8 cellular contexts compared by ENCODE assay signal in the genomic region with DNA sequence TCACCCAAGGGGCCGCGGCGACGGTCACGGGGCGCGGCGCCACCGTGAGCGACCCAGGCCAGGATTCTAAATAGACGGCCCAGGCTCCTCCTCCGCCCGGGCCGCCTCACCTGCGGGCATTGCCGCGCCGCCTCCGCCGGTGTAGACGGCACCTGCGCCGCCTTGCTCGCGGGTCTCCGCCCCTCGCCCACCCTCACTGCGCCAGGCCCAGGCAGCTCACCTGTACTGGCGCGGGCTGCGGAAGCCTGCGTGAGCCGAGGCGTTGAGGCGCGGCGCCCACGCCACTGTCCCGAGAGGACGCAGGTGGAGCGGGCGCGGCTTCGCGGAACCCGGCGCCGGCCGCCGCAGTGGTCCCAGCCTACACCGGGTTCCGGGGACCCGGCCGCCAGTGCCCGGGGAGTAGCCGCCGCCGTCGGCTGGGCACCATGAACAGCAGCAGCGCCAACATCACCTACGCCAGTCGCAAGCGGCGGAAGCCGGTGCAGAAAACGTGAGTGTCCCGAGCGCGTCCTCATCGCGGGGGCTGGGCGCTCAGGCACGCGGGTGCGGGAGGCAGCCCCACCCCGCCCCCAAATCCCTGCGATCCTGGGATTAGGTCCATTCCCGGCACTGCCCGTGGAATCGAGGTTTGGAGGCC. TPM values are rescaled to one million over a fixed set of nuclear protein-coding genes. Genes with fewer than 3 reads are reported as not detected.
A peak's percentile ranks its signal among the peaks of the same experiment; 100 is the strongest.
DNase-seq lines count a peak whose midpoint lies in the region; ATAC-seq and TF ChIP-seq lines count a peak whose summit lies in the region.

No MANE protein-coding gene starts in this region.

- H3F3A ChIP-seq in GM23338 (replicated peaks; ENCODE audit: low read depth), result no peaks in the 10 kb centered on the region
- peaks cover 5% of the 10 kb centered on the region; the same call in 1 of the 2 replicates for H3F3A ChIP-seq in MM.1S (ENCODE audit: insufficient read depth, low read length)

- no peaks in the 10 kb centered on the region for H3K4me1 ChIP-seq in ES-I3 (ENCODE audit: insufficient read depth, low read length)
- H3K4me1 ChIP-seq in GM23338 (ENCODE audit: insufficient read depth), result peaks cover 1% of the 10 kb centered on the region
- 0 out of 2 replicates have a peak, but pooled peaks cover 5% of the 10 kb centered on the region for H3K4me1 ChIP-seq in MM.1S (ENCODE audit: low read length)
- H3K4me1 ChIP-seq in endodermal cell (ENCODE audit: control insufficient read depth, insufficient read depth, low read length), result no peaks in the 10 kb centered on the region
- H3K4me1 ChIP-seq in muscle layer of duodenum (ENCODE audit: control insufficient read depth in 1 of 2, insufficient read depth in 2 of 2, low read length in 2 of 2), result peaks cover 0 to 3% of the 10 kb centered on the region in 2 donors

- ATAC-seq in GM23338, result peak; percentile 90
- ATAC-seq in activated CD8-positive, alpha-beta T cell treated with anti-CD3 and anti-CD28 coated beads, Interleukin-2, amount 10 ng/mL, durations not matched to agents 7 days and 5 days, result peak; percentile 66

- peak; percentile 76 for DNase-seq in GM23338 (ENCODE audit: low spot score)
- peak; percentile 56 for DNase-seq in MM.1S
- DNase-seq in activated CD8-positive, alpha-beta T cell treated with anti-CD3 and anti-CD28 coated beads, Interleukin-2, amount 10 ng/mL, durations not matched to agents 7 days and 5 days, result peak; percentile 68
- DNase-seq in endodermal cell, result peak; percentile 86
- DNase-seq in stimulated activated CD8-positive, alpha-beta memory T cell treated with anti-CD3 and anti-CD28 coated beads, Interleukin-7, amount 100 ng/mL, for 1 hour (ENCODE audit: low read depth in 2 of 2), result peak; percentile 19 to 30
- no peak for DNase-seq in amniotic stem cell (lab: John Stamatoyannopoulos, UW)

- WGBS in endodermal cell (ENCODE audit: insufficient coverage in 1 of 2, insufficient read length in 1 of 2), 2 experiments, result 0 to 10% methylated on average over 2 to 80 of the region's 80 CpGs

- peaks cover 8% of the 10 kb centered on the region for H3K27me3 Mint-ChIP-seq in GM23338 (ENCODE audit: insufficient read depth, low read depth, poor library complexity)
- no peaks in the 10 kb centered on the region for H3K27me3 Mint-ChIP-seq in activated CD8-positive, alpha-beta T cell treated with anti-CD3 and anti-CD28 coated beads, Interleukin-2, amount 10 ng/mL, durations not matched to agents 7 days and 5 days (ENCODE audit: low read depth)
- H3K27me3 Mint-ChIP-seq in endodermal cell (ENCODE audit: insufficient read depth), result peaks cover 34% of the 10 kb centered on the region

- H3K4me1 Mint-ChIP-seq in GM23338 (peaks cover 10% of the 10 kb centered on the region), endodermal cell (peaks cover 10% of the 10 kb centered on the region)
- H3K4me1 Mint-ChIP-seq in activated CD8-positive, alpha-beta T cell treated with anti-CD3 and anti-CD28 coated beads, Interleukin-2, amount 10 ng/mL, durations not matched to agents 7 days and 5 days (ENCODE audit: low read depth), result peaks cover 26% of the 10 kb centered on the region

- no peaks in the 10 kb centered on the region for H3K36me3 ChIP-seq in ES-I3 (ENCODE audit: insufficient read depth, low read length)
- H3K36me3 ChIP-seq in GM23338 (ENCODE audit: insufficient read depth), result no peaks in the 10 kb centered on the region
- H3K36me3 ChIP-seq in MM.1S (replicated peaks; ENCODE audit: insufficient read depth, low read length), result no peaks in the 10 kb centered on the region
- H3K36me3 ChIP-seq in endodermal cell (ENCODE audit: control insufficient read depth, insufficient read depth, low read length), result no peaks in the 10 kb centered on the region
- no peaks in the 10 kb centered on the region for H3K36me3 ChIP-seq in muscle layer of duodenum (ENCODE audit: control insufficient read depth in 1 of 2, insufficient read depth in 2 of 2, low read length in 2 of 2)

- H3K9me3 ChIP-seq in ES-I3 (ENCODE audit: control insufficient read depth, insufficient read depth, low read length) (no peaks in the 10 kb centered on the region), MM.1S (replicated peaks; ENCODE audit: insufficient read depth, low read length) (no peaks in the 10 kb centered on the region), endodermal cell (ENCODE audit: control insufficient read depth, low read length) (no peaks in the 10 kb centered on the region), muscle layer of duodenum (ENCODE audit: control insufficient read depth in 1 of 2, low read length in 2 of 2) (no peaks in the 10 kb centered on the region)

- H3K9ac ChIP-seq in ES-I3 (ENCODE audit: low read depth, low read length) (peak overlapping the region; percentile 79), MM.1S (ENCODE audit: low read length) (peak overlapping the region; percentile 75), endodermal cell (ENCODE audit: extremely low read depth, low read length, poor library complexity, severe bottlenecking) (peak overlapping the region; percentile 13)

- H3K4me3 Mint-ChIP-seq in GM23338, result peak overlapping the region; percentile 87
- H3K4me3 Mint-ChIP-seq in activated CD8-positive, alpha-beta T cell treated with anti-CD3 and anti-CD28 coated beads, Interleukin-2, amount 10 ng/mL, durations not matched to agents 7 days and 5 days, result peak overlapping the region; percentile 94
- H3K4me3 Mint-ChIP-seq in endodermal cell, result peak overlapping the region; percentile 62

- H3K36me3 Mint-ChIP-seq in GM23338 (ENCODE audit: low read depth) (peaks cover 3% of the 10 kb centered on the region; the same call in 2 of the 3 replicates), endodermal cell (ENCODE audit: low read depth) (peaks cover 2% of the 10 kb centered on the region)
- H3K36me3 Mint-ChIP-seq in activated CD8-positive, alpha-beta T cell treated with anti-CD3 and anti-CD28 coated beads, Interleukin-2, amount 10 ng/mL, durations not matched to agents 7 days and 5 days (ENCODE audit: low read depth), result peaks cover 19% of the 10 kb centered on the region

- H2AFZ ChIP-seq in GM23338 (peak overlapping the region; percentile 30), MM.1S (ENCODE audit: low read length) (peak overlapping the region; percentile 93)

- H3K27ac Mint-ChIP-seq in GM23338 (no peak overlapping the region), endodermal cell (no peak overlapping the region)
- peak overlapping the region; percentile 96 for H3K27ac Mint-ChIP-seq in activated CD8-positive, alpha-beta T cell treated with anti-CD3 and anti-CD28 coated beads, Interleukin-2, amount 10 ng/mL, durations not matched to agents 7 days and 5 days

- H4K20me1 ChIP-seq in GM23338 (replicated peaks; ENCODE audit: insufficient read depth) (0 out of 2 replicates have a peak, but pooled peaks cover 7% of the 10 kb centered on the region), MM.1S (ENCODE audit: insufficient read depth, low read length) (no peaks in the 10 kb centered on the region)

- H3K4me3 ChIP-seq in GM23338 (peak overlapping the region; percentile 84), MM.1S (ENCODE audit: low read length) (peak overlapping the region; percentile 89), endodermal cell (ENCODE audit: low read length) (peak overlapping the region; percentile 81), muscle layer of duodenum (ENCODE audit: low read depth in 1 of 2, low read length in 2 of 2) (peak overlapping the region; percentile 97 to 100)

- H3K4me2 ChIP-seq in GM23338, result peak overlapping the region; percentile 97
- peak overlapping the region; percentile 53 for H3K4me2 ChIP-seq in MM.1S (ENCODE audit: low read depth, low read length)

- H3K9me3 Mint-ChIP-seq in GM23338 (0 out of 3 replicates have a peak, but pooled peaks cover 3% of the 10 kb centered on the region), endodermal cell (peaks cover 2% of the 10 kb centered on the region)
- H3K9me3 Mint-ChIP-seq in activated CD8-positive, alpha-beta T cell treated with anti-CD3 and anti-CD28 coated beads, Interleukin-2, amount 10 ng/mL, durations not matched to agents 7 days and 5 days (ENCODE audit: insufficient read depth), result peaks cover 5% of the 10 kb centered on the region

- POLR2A ChIA-PET in activated CD8-positive, alpha-beta T cell treated with anti-CD3 and anti-CD28 coated beads, Interleukin-2, amount 10 ng/mL, durations not matched to agents 7 days and 5 days (lab: Charles Lee), result interaction anchor here (0.8 to 2.6 kb wide), 21 partner anchors 9 to 368 kb away, joined by 3 to 16 read pairs (median 3); no protein-coding TSS in a partner anchor

- peaks cover 46% of the 10 kb centered on the region for H3K79me2 ChIP-seq in GM23338 (replicated peaks; ENCODE audit: insufficient read depth)
- H3K79me2 ChIP-seq in MM.1S (ENCODE audit: low read length), result peaks cover 28% of the 10 kb centered on the region

- TF ChIP-seq CTCF in GM23338 (conservative IDR thresholded peaks at IDR 0.05; ENCODE audit: low read depth in 2 of 2) (no peak), MM.1S (IDR thresholded peaks at IDR 0.05; ENCODE audit: low read length) (no peak), endodermal cell (conservative IDR thresholded peaks at IDR 0.05) (no peak)

- peaks cover 7% of the 10 kb centered on the region for H3K9me2 ChIP-seq in GM23338 (ENCODE audit: insufficient read depth)
- no peaks in the 10 kb centered on the region for H3K9me2 ChIP-seq in MM.1S (replicated peaks; ENCODE audit: insufficient read depth, low read length)

- no peak overlapping the region for H3K27ac ChIP-seq in GM23338 (ENCODE audit: low read depth)
- peak overlapping the region; percentile 70; the same call in 1 of the 2 replicates for H3K27ac ChIP-seq in MM.1S (ENCODE audit: low read length)
- no peak overlapping the region for H3K27ac ChIP-seq in endodermal cell (ENCODE audit: low read depth, low read length)
- H3K27ac ChIP-seq in muscle layer of duodenum (ENCODE audit: low read length), result peak overlapping the region; percentile 93

- H3K27me3 ChIP-seq in GM23338 (ENCODE audit: insufficient read depth), result peaks cover 13% of the 10 kb centered on the region
- no peaks in the 10 kb centered on the region for H3K27me3 ChIP-seq in MM.1S (replicated peaks; ENCODE audit: insufficient read depth, low read length)
- peaks cover 31% of the 10 kb centered on the region for H3K27me3 ChIP-seq in endodermal cell (ENCODE audit: control insufficient read depth, insufficient read depth, low read length, poor library complexity, severe bottlenecking)
- H3K27me3 ChIP-seq in muscle layer of duodenum (ENCODE audit: low read depth, low read length), result no peaks in the 10 kb centered on the region

- CTCF ChIA-PET in activated CD8-positive, alpha-beta T cell treated with anti-CD3 and anti-CD28 coated beads, Interleukin-2, amount 10 ng/mL, durations not matched to agents 7 days and 5 days (lab: Charles Lee), result interaction anchor here (0.9 to 2.3 kb wide), 5 partner anchors 25 to 316 kb away, joined by 3 to 13 read pairs (median 6); no protein-coding TSS in a partner anchor

TF ChIP-seq in GM23338, 12 proteins besides CTCF, POLR2A, EP300 and RAD21 (continues in another document):
- TF ChIP-seq NANOG (IDR thresholded peaks at IDR 0.05; ENCODE audit: borderline replicate concordance), result no peak

RNA-seq across cellular contexts. Expression of a gene that starts 0.5 kb away (rescaled TPM):
- total RNA-seq in GM23338 (2014; rRNA removed; shearing (Covaris generic)), result 12.2 and 14.9 TPM in 2 replicates
- 3.4 and 3.5 TPM in 2 replicates for polyA plus RNA-seq in GM23338 (2016; fragmentation: Nextera tagmentation; extraction: Ambion mirVana)
- total RNA-seq in activated CD8-positive, alpha-beta T cell treated with anti-CD3 and anti-CD28 coated beads, Interleukin-2, amount 10 ng/mL, durations not matched to agents 7 days and 5 days, result 10 to 100 TPM; 39.0 to 43.7 TPM
- total RNA-seq in endodermal cell, result 1 to 10 TPM; 5.6 to 6.0 TPM
- 3.0 TPM for polyA plus RNA-seq in endodermal cell (2013, experiment 1 of 2)
- 3.8 TPM for polyA plus RNA-seq in endodermal cell (2013, experiment 2 of 2)

Comparison
In these comparisons a context has a peak if more than half of its experiments do, and no peak if none do; other contexts are left out.
1. H3K9ac ChIP-seq: peak in every context shown above with its lines; median percentile 79 in ES-I3; 75 in MM.1S; 13 in endodermal cell.
2. H3K27ac ChIP-seq: peak in MM.1S (single experiment) and muscle layer of duodenum (single experiment); none in GM23338 (single experiment) and endodermal cell (single experiment).
3. Peak in every context shown above with its lines, with median percentiles within 50 percentile points of each other: H3K4me3 ChIP-seq and H3K4me3 Mint-ChIP-seq.